16 cellular contexts compared by ENCODE assay signal in genomic region chr1:248782311-248782887, GRCh38. TPM values are rescaled to one million over a fixed set of nuclear protein-coding genes. Genes with fewer than 3 reads are reported as not detected.
DNase-seq lines count a peak whose midpoint lies in the region; ATAC-seq and TF ChIP-seq lines count a peak whose summit lies in the region.
"Had no signal": no experiment of that assay in that cellular context is flagged by ENCODE, and none has a peak within 500 bp of the region (broad histone marks: within the 10 kb centered on the region; RNA-seq: fewer than 3 reads in every experiment).

No MANE protein-coding gene starts in this region.

- H3K27ac ChIP-seq in WERI-Rb-1 = no peak overlapping the region
- H3K27ac ChIP-seq: A549, C4-2B had no signal

- ATAC-seq in HG03460 (IDR thresholded peaks at IDR 0.05; ENCODE audit: unreplicated experiment) = no peak
- ATAC-seq: A549; CD8-positive, alpha-beta T cell; GM23338 had no signal

- H3K9me3 ChIP-seq in WERI-Rb-1 (ENCODE audit: severe bottlenecking) = peaks cover 12% of the 10 kb centered on the region
- H3K9me3 ChIP-seq: BE2C had no signal

- peak; percentile 34 for DNase-seq in COLO668 (lab: John Stamatoyannopoulos, UW; ENCODE audit: unreplicated experiment)
- DNase-seq in DMS53 (lab: John Stamatoyannopoulos, UW) = peak; percentile 98
- peak; percentile 75 for DNase-seq in WERI-Rb-1
- peak; percentile 63 for DNase-seq in mucosa of gallbladder (ENCODE audit: low spot score)
- DNase-seq in superior temporal gyrus (ENCODE audit: extremely low spot score) = no peak
- DNase-seq in hippocampal formation (lab: John Stamatoyannopoulos, UW) = no peak
- DNase-seq: BE2C; CD8-positive, alpha-beta T cell; DMS79; H7; IMR-90 had no signal

- H3K27me3 ChIP-seq in WERI-Rb-1 (ENCODE audit: insufficient read depth, low read depth, severe bottlenecking) = peaks cover 83% of the 10 kb centered on the region

- no peak for TF ChIP-seq CTCF in WERI-Rb-1 (IDR thresholded peaks at IDR 0.05; ENCODE audit: low read depth, low read length)

- H3K36me3 ChIP-seq in WERI-Rb-1 = no peaks in the 10 kb centered on the region
- H3K36me3 ChIP-seq: BE2C had no signal

- H3K4me3 ChIP-seq in WERI-Rb-1 (ENCODE audit: low read depth, low read length) = no peak overlapping the region
- H3K4me3 ChIP-seq: A549, GM23338 had no signal

RNA-seq across cellular contexts. Expression of gene LYPD8, which starts 26.8 kb away (rescaled TPM):
- not detected for total RNA-seq in mucosa of gallbladder
- total RNA-seq: CD8-positive, alpha-beta T cell; G401; GM23338; H7; IMR-90 had no signal

RNA-seq across cellular contexts. Expression of gene SH3BP5L, which starts 43.3 kb away (rescaled TPM):
- 40.0 TPM for total RNA-seq in mucosa of gallbladder

RNA-seq across cellular contexts. Expression of gene ZNF672, which starts 55.6 kb away (rescaled TPM):
- total RNA-seq in mucosa of gallbladder = 41.6 TPM

Comparison
In these comparisons a context has a peak if more than half of its experiments do, and no peak if none do; other contexts are left out.
1. DNase-seq: peak in COLO668 (single experiment), DMS53 (single experiment), WERI-Rb-1 (single experiment) and mucosa of gallbladder (single experiment); none in superior temporal gyrus (single experiment) and hippocampal formation (0 of 2).